11 cellular contexts compared by ENCODE assay signal in genomic region chr10:132546567-132547420, GRCh38. TPM values are rescaled to one million over a fixed set of nuclear protein-coding genes. Genes with fewer than 3 reads are reported as not detected.
DNase-seq lines count a peak whose midpoint lies in the region; ATAC-seq and TF ChIP-seq lines count a peak whose summit lies in the region.
"Had no signal": no experiment of that assay in that cellular context is flagged by ENCODE, and none has a peak within 500 bp of the region (broad histone marks: within the 10 kb centered on the region; RNA-seq: fewer than 3 reads in every experiment).

No MANE protein-coding gene starts in this region.

- H3K27me3 ChIP-seq in right atrium auricular region (no peaks in the 10 kb centered on the region), Peyer's patch (no peaks in the 10 kb centered on the region), HAP-1 (ENCODE audit: low read depth) (no peaks in the 10 kb centered on the region)
- H3K27me3 ChIP-seq: esophagus squamous epithelium had no signal

- in situ Hi-C loops in HAP-1 (cut with MboI; ENCODE audit: low sequenced_read_pairs), result no loop called here

- no peaks in the 10 kb centered on the region for H3K9me3 ChIP-seq in right atrium auricular region
- H3K9me3 ChIP-seq in Peyer's patch, result no peaks in the 10 kb centered on the region
- H3K9me3 ChIP-seq in HAP-1, result no peaks in the 10 kb centered on the region
- H3K9me3 ChIP-seq: esophagus squamous epithelium had no signal

- H3K27ac ChIP-seq in right atrium auricular region, result no peak overlapping the region
- peak overlapping the region in 2 of 4 donors; percentile 59 to 72 for H3K27ac ChIP-seq in Peyer's patch

- intact Hi-C loops in Right ventricle myocardium inferior (cut with DNase I), result loop anchor here (10.0 kb wide), 1 partner anchor 212 kb away; the partner anchor contains the start of gene LRRC27

- ATAC-seq in Right ventricle myocardium inferior, result no peak
- ATAC-seq in GM21717 (IDR thresholded peaks at IDR 0.05; ENCODE audit: unreplicated experiment), result no peak
- ATAC-seq: HCT116 had no signal

- DNase-seq in Right ventricle myocardium inferior (ENCODE audit: missing footprints) (peak; percentile 56), right atrium auricular region (ENCODE audit: low spot score) (no peak), Peyer's patch (peak; percentile 68 to 81 (median 72)), left kidney (ENCODE audit: low read depth, low spot score) (peak; percentile 80), HAP-1 (ENCODE audit: low spot score in 2 of 2) (no peak), GM10266 (ENCODE audit: extremely low spot score) (no peak)
- no peak for DNase-seq in activated CD4-positive, alpha-beta T cell treated with anti-CD3 and anti-CD28 coated beads, Interleukin-2, amount 50 U/mL, for 4 hours
- DNase-seq: esophagus squamous epithelium had no signal

- H3K4me3 ChIP-seq in right atrium auricular region (no peak overlapping the region), Peyer's patch (no peak overlapping the region), HAP-1 (no peak overlapping the region)
- H3K4me3 ChIP-seq: esophagus squamous epithelium, lung had no signal

- TF ChIP-seq POLR2A in Peyer's patch (IDR thresholded peaks at IDR 0.05), result no peak

- no peak for TF ChIP-seq CTCF in right atrium auricular region (IDR thresholded peaks at IDR 0.05)
- no peak for TF ChIP-seq CTCF in Peyer's patch (IDR thresholded peaks at IDR 0.05)
- no peak for TF ChIP-seq CTCF in GM10266 (IDR thresholded peaks at IDR 0.05; ENCODE audit: control insufficient read depth, insufficient read depth, low read depth, missing control alignments)

- no peaks in the 10 kb centered on the region for H3K36me3 ChIP-seq in right atrium auricular region
- H3K36me3 ChIP-seq in Peyer's patch, result no peaks in the 10 kb centered on the region
- no peaks in the 10 kb centered on the region; the same call in 1 of the 2 replicates for H3K36me3 ChIP-seq in HAP-1 (replicated peaks)

- H3K4me1 ChIP-seq in right atrium auricular region (peaks cover 0 to 78% of the 10 kb centered on the region in 2 donors), Peyer's patch (peaks cover 4 to 51% (median 39%) of the 10 kb centered on the region in 4 donors), HAP-1 (no peaks in the 10 kb centered on the region)

RNA-seq across cellular contexts. Expression of gene INPP5A, which starts 9.2 kb away (rescaled TPM):
- total RNA-seq in Right ventricle myocardium inferior (108 TPM), right atrium auricular region (100 to 1,000 TPM; 116 to 143 TPM), Peyer's patch (10 to 100 TPM; 33.8 to 76.4 (median 38.1) TPM)

Comparison
In these comparisons a context has a peak if more than half of its experiments do, and no peak if none do; other contexts are left out.
1. DNase-seq: peak in Right ventricle myocardium inferior (single experiment), Peyer's patch (3 of 3) and left kidney (single experiment); none in right atrium auricular region (single experiment), activated CD4-positive, alpha-beta T cell treated with anti-CD3 and anti-CD28 coated beads, Interleukin-2, amount 50 U/mL, for 4 hours (0 of 2), HAP-1 (0 of 2) and GM10266 (single experiment).